ENCODE assay signal across 19 cellular contexts in genomic region chr2:205474746-205475145, GRCh38.
A peak's percentile ranks its signal among the peaks of the same experiment; 100 is the strongest.
DNase-seq lines count a peak whose midpoint lies in the region; ATAC-seq and TF ChIP-seq lines count a peak whose summit lies in the region.
"Had no signal": no experiment of that assay in that cellular context is flagged by ENCODE, and none has a peak within 500 bp of the region (broad histone marks: within the 10 kb centered on the region; RNA-seq: fewer than 3 reads in every experiment).

No MANE protein-coding gene starts in this region.

- H3K27ac Mint-ChIP-seq in HFFc6, result peak overlapping the region; percentile 34
- no peak overlapping the region for H3K27ac Mint-ChIP-seq in activated naive CD4-positive, alpha-beta T cell treated with anti-CD3 and anti-CD28 coated beads for 36 hours
- no peak overlapping the region for H3K27ac Mint-ChIP-seq in CD8-positive, alpha-beta T cell
- H3K27ac Mint-ChIP-seq: dendritic cell treated with granulocyte-macrophage colony-stimulating factor and Interleukin-4, amounts not matched to agents 40 ng/mL and 50 ng/mL, for 4 days; IgD-negative memory B cell had no signal

- peaks cover 39% of the 10 kb centered on the region for H3K4me1 Mint-ChIP-seq in HFFc6 (ENCODE audit: low read depth)
- peaks cover 2% of the 10 kb centered on the region for H3K4me1 Mint-ChIP-seq in activated naive CD4-positive, alpha-beta T cell treated with anti-CD3 and anti-CD28 coated beads for 36 hours (ENCODE audit: low read depth)
- no peaks in the 10 kb centered on the region for H3K4me1 Mint-ChIP-seq in CD8-positive, alpha-beta T cell (ENCODE audit: low read depth)
- H3K4me1 Mint-ChIP-seq: IgD-negative memory B cell had no signal

- POLR2A ChIA-PET in CD8-positive, alpha-beta T cell (lab: Charles Lee), result no interaction called here

- no peak overlapping the region for H3K27ac ChIP-seq in colonic mucosa
- no peak overlapping the region for H3K27ac ChIP-seq in CD8-positive, alpha-beta T cell (ENCODE audit: low read depth, low read length)
- H3K27ac ChIP-seq: ascending aorta, parathyroid adenoma, Peyer's patch, transverse colon had no signal

- CTCF ChIA-PET in activated naive CD4-positive, alpha-beta T cell treated with anti-CD3 and anti-CD28 coated beads for 36 hours (lab: Charles Lee), result no interaction called here
- CTCF ChIA-PET in CD8-positive, alpha-beta T cell (lab: Charles Lee), result interaction anchor here (0.7 kb wide), 1 partner anchor 22 kb away, joined by 3 read pairs; no protein-coding TSS in a partner anchor

- ATAC-seq in CD8-positive, alpha-beta T cell, result no peak
- ATAC-seq: esophagus mucosa, left colon had no signal

- intact Hi-C loops in colonic mucosa (cut with DNase I), result no loop called here
- intact Hi-C loops in activated naive CD4-positive, alpha-beta T cell treated with anti-CD3 and anti-CD28 coated beads for 36 hours (cut with micrococcal nuclease), result loop anchor here (1.0 kb wide), 1 partner anchor 97 kb away; no protein-coding TSS in a partner anchor
- intact Hi-C loops in CD8-positive, alpha-beta T cell (cut with DNase I, micrococcal nuclease), result no loop called here

- peak; percentile 12 for DNase-seq in COLO829 (ENCODE audit: low spot score)
- peak; percentile 50 for DNase-seq in HFFc6
- peak; percentile 67 for DNase-seq in astrocyte of the spinal cord (ENCODE audit: low read depth, low spot score)
- peak; percentile 45 for DNase-seq in iris pigment epithelial cell (ENCODE audit: low read depth)
- no peak for DNase-seq in NOMO-1 treated with DMSO at 0.1 percent for 48 hours (lab: John Stamatoyannopoulos, UW; ENCODE audit: unreplicated experiment)
- DNase-seq in colonic mucosa, result no peak
- no peak for DNase-seq in activated naive CD4-positive, alpha-beta T cell treated with anti-CD3 and anti-CD28 coated beads for 36 hours
- no peak for DNase-seq in CD8-positive, alpha-beta T cell
- DNase-seq: activated gamma-delta T cell treated with Interleukin-2 at 50 U/mL for 16 hours, C1 segment of cervical spinal cord, DMS153, left colon, Peyer's patch, transverse colon had no signal

- in situ Hi-C loops in astrocyte of the spinal cord (cut with HindIII; ENCODE audit: low sequenced_read_pairs), result no loop called here

- H3K36me3 ChIP-seq in colonic mucosa, result no peaks in the 10 kb centered on the region
- H3K36me3 ChIP-seq in CD8-positive, alpha-beta T cell (ENCODE audit: insufficient read depth, low read length), result no peaks in the 10 kb centered on the region
- H3K36me3 ChIP-seq: ascending aorta, Peyer's patch, transverse colon had no signal

- H3K4me1 ChIP-seq in colonic mucosa, result no peaks in the 10 kb centered on the region
- no peaks in the 10 kb centered on the region for H3K4me1 ChIP-seq in CD8-positive, alpha-beta T cell (ENCODE audit: insufficient read depth, low read length)
- H3K4me1 ChIP-seq: ascending aorta, parathyroid adenoma had no signal

- H3K9me3 Mint-ChIP-seq in HFFc6, result no peaks in the 10 kb centered on the region
- H3K9me3 Mint-ChIP-seq in activated naive CD4-positive, alpha-beta T cell treated with anti-CD3 and anti-CD28 coated beads for 36 hours, result no peaks in the 10 kb centered on the region
- H3K9me3 Mint-ChIP-seq in CD8-positive, alpha-beta T cell, result no peaks in the 10 kb centered on the region
- H3K9me3 Mint-ChIP-seq: dendritic cell treated with granulocyte-macrophage colony-stimulating factor and Interleukin-4, amounts not matched to agents 40 ng/mL and 50 ng/mL, for 4 days; IgD-negative memory B cell had no signal

- no peaks in the 10 kb centered on the region; the same call in 1 of the 2 replicates for H3K36me3 Mint-ChIP-seq in HFFc6 (ENCODE audit: low read depth)
- H3K36me3 Mint-ChIP-seq in activated naive CD4-positive, alpha-beta T cell treated with anti-CD3 and anti-CD28 coated beads for 36 hours (ENCODE audit: low read depth), result no peaks in the 10 kb centered on the region
- no peaks in the 10 kb centered on the region for H3K36me3 Mint-ChIP-seq in CD8-positive, alpha-beta T cell
- H3K36me3 Mint-ChIP-seq: IgD-negative memory B cell had no signal

- H3K9ac ChIP-seq in colonic mucosa (ENCODE audit: low read depth in 2 of 2, low read length in 2 of 2), result no peak overlapping the region
- H3K9ac ChIP-seq: parathyroid adenoma had no signal

- peak overlapping the region; percentile 47 for H3K4me3 Mint-ChIP-seq in HFFc6
- no peak overlapping the region for H3K4me3 Mint-ChIP-seq in activated naive CD4-positive, alpha-beta T cell treated with anti-CD3 and anti-CD28 coated beads for 36 hours
- no peak overlapping the region for H3K4me3 Mint-ChIP-seq in CD8-positive, alpha-beta T cell
- H3K4me3 Mint-ChIP-seq: dendritic cell treated with granulocyte-macrophage colony-stimulating factor and Interleukin-4, amounts not matched to agents 40 ng/mL and 50 ng/mL, for 4 days; IgD-negative memory B cell had no signal

- no peaks in the 10 kb centered on the region for H3K27me3 Mint-ChIP-seq in HFFc6 (ENCODE audit: insufficient read depth)
- peaks cover 10% of the 10 kb centered on the region for H3K27me3 Mint-ChIP-seq in activated naive CD4-positive, alpha-beta T cell treated with anti-CD3 and anti-CD28 coated beads for 36 hours (ENCODE audit: low read depth)
- peaks cover 4% of the 10 kb centered on the region for H3K27me3 Mint-ChIP-seq in CD8-positive, alpha-beta T cell (ENCODE audit: low read depth)
- H3K27me3 Mint-ChIP-seq: dendritic cell treated with granulocyte-macrophage colony-stimulating factor and Interleukin-4, amounts not matched to agents 40 ng/mL and 50 ng/mL, for 4 days had no signal

- H3K9me3 ChIP-seq in colonic mucosa, result no peaks in the 10 kb centered on the region
- H3K9me3 ChIP-seq in CD8-positive, alpha-beta T cell (ENCODE audit: low read length), result no peaks in the 10 kb centered on the region
- H3K9me3 ChIP-seq: ascending aorta, Peyer's patch, transverse colon had no signal

- H3K27me3 ChIP-seq in colonic mucosa, result no peaks in the 10 kb centered on the region
- no peaks in the 10 kb centered on the region for H3K27me3 ChIP-seq in CD8-positive, alpha-beta T cell (ENCODE audit: insufficient read depth, low read length)
- H3K27me3 ChIP-seq: ascending aorta, Peyer's patch, transverse colon had no signal

- no peak overlapping the region for H3K4me3 ChIP-seq in astrocyte of the spinal cord (ENCODE audit: low read depth, low read length)
- no peak overlapping the region for H3K4me3 ChIP-seq in colonic mucosa
- no peak overlapping the region for H3K4me3 ChIP-seq in CD8-positive, alpha-beta T cell (ENCODE audit: low read depth, low read length)
- H3K4me3 ChIP-seq: ascending aorta, Peyer's patch, transverse colon had no signal

- TF ChIP-seq CTCF in HFFc6 (IDR thresholded peaks at IDR 0.05) (no peak), astrocyte of the spinal cord (IDR thresholded peaks at IDR 0.05; ENCODE audit: low read depth, low read length) (no peak), colonic mucosa (IDR thresholded peaks at IDR 0.05) (no peak)
- no peak for TF ChIP-seq CTCF in CD8-positive, alpha-beta T cell (IDR thresholded peaks at IDR 0.05)

Comparison
In these comparisons a context has a peak if more than half of its experiments do, and no peak if none do; other contexts are left out.
1. DNase-seq: peak in COLO829 (single experiment), HFFc6 (single experiment), astrocyte of the spinal cord (single experiment) and iris pigment epithelial cell (single experiment); none in NOMO-1 treated with DMSO at 0.1 percent for 48 hours (single experiment), colonic mucosa (single experiment), activated naive CD4-positive, alpha-beta T cell treated with anti-CD3 and anti-CD28 coated beads for 36 hours (single experiment) and CD8-positive, alpha-beta T cell (0 of 7).